Comparison of ENCODE assay signal across 2 cellular contexts in genomic region chr7:47484923-47485639, GRCh38.
A peak's percentile ranks its signal among the peaks of the same experiment; 100 is the strongest.
TF ChIP-seq lines count a peak whose summit lies in the region.

No MANE protein-coding gene starts in this region.

TF ChIP-seq in HCT116, 20 proteins besides CTCF, POLR2A, EP300 and RAD21 (continued from another document):
- TF ChIP-seq ATF3 (IDR thresholded peaks at IDR 0.05), result no peak
- no peak for TF ChIP-seq ZFX (IDR thresholded peaks at IDR 0.05)
- no peak for TF ChIP-seq CBX3 (IDR thresholded peaks at IDR 0.05; ENCODE audit: low read depth)
- TF ChIP-seq JUND (IDR thresholded peaks at IDR 0.05), result no peak
- TF ChIP-seq, protein P1, sequence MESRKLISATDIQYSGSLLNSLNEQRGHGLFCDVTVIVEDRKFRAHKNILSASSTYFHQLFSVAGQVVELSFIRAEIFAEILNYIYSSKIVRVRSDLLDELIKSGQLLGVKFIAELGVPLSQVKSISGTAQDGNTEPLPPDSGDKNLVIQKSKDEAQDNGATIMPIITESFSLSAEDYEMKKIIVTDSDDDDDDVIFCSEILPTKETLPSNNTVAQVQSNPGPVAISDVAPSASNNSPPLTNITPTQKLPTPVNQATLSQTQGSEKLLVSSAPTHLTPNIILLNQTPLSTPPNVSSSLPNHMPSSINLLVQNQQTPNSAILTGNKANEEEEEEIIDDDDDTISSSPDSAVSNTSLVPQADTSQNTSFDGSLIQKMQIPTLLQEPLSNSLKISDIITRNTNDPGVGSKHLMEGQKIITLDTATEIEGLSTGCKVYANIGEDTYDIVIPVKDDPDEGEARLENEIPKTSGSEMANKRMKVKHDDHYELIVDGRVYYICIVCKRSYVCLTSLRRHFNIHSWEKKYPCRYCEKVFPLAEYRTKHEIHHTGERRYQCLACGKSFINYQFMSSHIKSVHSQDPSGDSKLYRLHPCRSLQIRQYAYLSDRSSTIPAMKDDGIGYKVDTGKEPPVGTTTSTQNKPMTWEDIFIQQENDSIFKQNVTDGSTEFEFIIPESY (IDR thresholded peaks at IDR 0.05; ENCODE audit: extremely low read depth, insufficient replicate concordance, low read length), result no peak
- TF ChIP-seq MAX (IDR thresholded peaks at IDR 0.05), result no peak

TF ChIP-seq in HepG2, 621 proteins besides CTCF, POLR2A, EP300 and RAD21:
- no peak for TF ChIP-seq HOMEZ (CRISPR knock-in tag; IDR thresholded peaks at IDR 0.05; ENCODE audit: low read depth)
- peak; percentile 52 for TF ChIP-seq AGO2 (optimal IDR thresholded peaks at IDR 0.05; ENCODE audit: low read depth, low read length)
- no peak for TF ChIP-seq CEBPB (IDR thresholded peaks at IDR 0.05; ENCODE audit: borderline replicate concordance, low read depth, low read length)
- TF ChIP-seq ZNF33A (CRISPR knock-in tag; IDR thresholded peaks at IDR 0.05; ENCODE audit: borderline replicate concordance), result no peak
- TF ChIP-seq PHF5A (CRISPR knock-in tag; IDR thresholded peaks at IDR 0.05; ENCODE audit: low read depth, unreplicated experiment), result no peak
- no peak for TF ChIP-seq ZNF205 (CRISPR knock-in tag; IDR thresholded peaks at IDR 0.05)
- no peak for TF ChIP-seq ZBTB20 (CRISPR knock-in tag; IDR thresholded peaks at IDR 0.05; ENCODE audit: borderline replicate concordance, low read depth)
- no peak for TF ChIP-seq ZBTB49 (CRISPR knock-in tag; IDR thresholded peaks at IDR 0.05; ENCODE audit: borderline replicate concordance)
- 0 out of 2 replicates have a peak, but pooled peaks have one; percentile 23 for TF ChIP-seq ZNF672 (CRISPR knock-in tag; IDR thresholded peaks at IDR 0.05)
TF ChIP-seq in HepG2: peak in this region for 2.
